26 cellular contexts compared by ENCODE assay signal in genomic region chr10:132303361-132304115, GRCh38. TPM values are rescaled to one million over a fixed set of nuclear protein-coding genes. Genes with fewer than 3 reads are reported as not detected.
DNase-seq lines count a peak whose midpoint lies in the region; ATAC-seq and TF ChIP-seq lines count a peak whose summit lies in the region.
"Had no signal": no experiment of that assay in that cellular context is flagged by ENCODE, and none has a peak within 500 bp of the region (broad histone marks: within the 10 kb centered on the region; RNA-seq: fewer than 3 reads in every experiment).

No MANE protein-coding gene starts in this region.

- no peaks in the 10 kb centered on the region for H3K36me3 ChIP-seq in upper lobe of right lung
- H3K36me3 ChIP-seq: colonic mucosa, left ventricle myocardium inferior had no signal

- no peak overlapping the region for H3K4me3 ChIP-seq in upper lobe of right lung
- H3K4me3 ChIP-seq: colonic mucosa, left ventricle myocardium inferior had no signal

- no peaks in the 10 kb centered on the region for H3K36me3 Mint-ChIP-seq in nephron (ENCODE audit: low read depth)
- H3K36me3 Mint-ChIP-seq: activated CD4-positive, alpha-beta memory T cell treated with anti-CD3 and anti-CD28 coated beads for 36 hours; activated naive CD4-positive, alpha-beta T cell treated with anti-CD3 and anti-CD28 coated beads, Interleukin-2, amount 50 U/mL, for 24 hours; stimulated activated memory B cell treated with anti-CD40 and anti-IgM and Interleukin-4, amounts not matched to agents 10 μg/mL and 1 μg/mL and 100 μg/mL, for 72 hours; type B pancreatic cell had no signal

- ATAC-seq in upper lobe of right lung (no peak), HG02973 (IDR thresholded peaks at IDR 0.05; ENCODE audit: unreplicated experiment) (no peak)
- ATAC-seq: activated CD4-positive, CD25-positive, alpha-beta regulatory T cell treated with anti-CD3 and anti-CD28 coated beads, Interleukin-2, amount 50 U/mL, for 24 hours; stimulated activated memory B cell treated with anti-CD40 and anti-IgM and Interleukin-4, amounts not matched to agents 10 μg/mL and 1 μg/mL and 100 μg/mL, for 72 hours had no signal

- H3K4me1 Mint-ChIP-seq in nephron = peaks cover 15% of the 10 kb centered on the region

- no peak overlapping the region for H3K27ac ChIP-seq in upper lobe of right lung
- H3K27ac ChIP-seq: colonic mucosa, left ventricle myocardium inferior, RWPE1 had no signal

- H3K27ac Mint-ChIP-seq in nephron = no peak overlapping the region
- H3K27ac Mint-ChIP-seq: activated CD4-positive, alpha-beta memory T cell treated with anti-CD3 and anti-CD28 coated beads for 36 hours; activated naive CD4-positive, alpha-beta T cell treated with anti-CD3 and anti-CD28 coated beads, Interleukin-2, amount 50 U/mL, for 24 hours; stimulated activated memory B cell treated with anti-CD40 and anti-IgM and Interleukin-4, amounts not matched to agents 10 μg/mL and 1 μg/mL and 100 μg/mL, for 72 hours; type B pancreatic cell had no signal

- no peak for TF ChIP-seq CTCF in nephron (IDR thresholded peaks at IDR 0.05; ENCODE audit: unreplicated experiment in 3 of 3)
- no peak for TF ChIP-seq CTCF in upper lobe of right lung (IDR thresholded peaks at IDR 0.05)

- no peaks in the 10 kb centered on the region for H3K9me3 ChIP-seq in upper lobe of right lung
- H3K9me3 ChIP-seq: colonic mucosa, left ventricle myocardium inferior had no signal

- H3K4me3 Mint-ChIP-seq in nephron = peak overlapping the region in 2 of 3 experiments; percentile 46 to 48
- H3K4me3 Mint-ChIP-seq: activated CD4-positive, alpha-beta memory T cell treated with anti-CD3 and anti-CD28 coated beads for 36 hours; activated naive CD4-positive, alpha-beta T cell treated with anti-CD3 and anti-CD28 coated beads, Interleukin-2, amount 50 U/mL, for 24 hours; stimulated activated memory B cell treated with anti-CD40 and anti-IgM and Interleukin-4, amounts not matched to agents 10 μg/mL and 1 μg/mL and 100 μg/mL, for 72 hours; type B pancreatic cell had no signal

- peaks cover 8% of the 10 kb centered on the region for H3K4me1 ChIP-seq in upper lobe of right lung

- peaks cover 12% of the 10 kb centered on the region for H3K9me3 Mint-ChIP-seq in nephron
- H3K9me3 Mint-ChIP-seq: activated CD4-positive, alpha-beta memory T cell treated with anti-CD3 and anti-CD28 coated beads for 36 hours; activated naive CD4-positive, alpha-beta T cell treated with anti-CD3 and anti-CD28 coated beads, Interleukin-2, amount 50 U/mL, for 24 hours; stimulated activated memory B cell treated with anti-CD40 and anti-IgM and Interleukin-4, amounts not matched to agents 10 μg/mL and 1 μg/mL and 100 μg/mL, for 72 hours; type B pancreatic cell had no signal

- no peaks in the 10 kb centered on the region for H3K27me3 ChIP-seq in upper lobe of right lung
- H3K27me3 ChIP-seq: colonic mucosa had no signal

- no peak for TF ChIP-seq POLR2A in erythroblast (IDR thresholded peaks at IDR 0.05; ENCODE audit: low read length)

- DNase-seq in activated T-cell treated with anti-CD3 and anti-CD28 coated beads, Interleukin-2, amount 50 U/mL, for 1 hour = peak; percentile 3
- DNase-seq in activated T-cell treated with anti-CD3 and anti-CD28 coated beads for 4 hours = no peak
- DNase-seq in SW480 (ENCODE audit: low spot score) = peak; percentile 20
- peak; percentile 34 for DNase-seq in upper lobe of right lung
- no peak for DNase-seq in erythroblast (lab: John Stamatoyannopoulos, UW)
- DNase-seq in NCI-H2196 (lab: John Stamatoyannopoulos, UW; ENCODE audit: unreplicated experiment) = no peak
- DNase-seq: activated CD4-positive, alpha-beta memory T cell treated with anti-CD3 and anti-CD28 coated beads for 36 hours; activated CD8-positive, alpha-beta memory T cell treated with anti-CD3 and anti-CD28 coated beads, Interleukin-2, amount 50 U/mL, for 4 hours; colonic mucosa; DND-41; GF-D8; HCEC 1CT; Kasumi-1; left ventricle myocardium inferior; NCI-H146; NCI-H2107; NCI-H446; substantia nigra; T-helper 1 cell had no signal

- H3K27me3 Mint-ChIP-seq in nephron (ENCODE audit: low read depth) = peaks cover 51% of the 10 kb centered on the region
- H3K27me3 Mint-ChIP-seq: activated CD4-positive, alpha-beta memory T cell treated with anti-CD3 and anti-CD28 coated beads for 36 hours; activated naive CD4-positive, alpha-beta T cell treated with anti-CD3 and anti-CD28 coated beads, Interleukin-2, amount 50 U/mL, for 24 hours had no signal

- intact Hi-C loops in upper lobe of right lung (cut with DNase I) = no loop called here

RNA-seq across cellular contexts. Expression of gene STK32C, which starts 4.2 kb away (rescaled TPM):
- 13.2 TPM for total RNA-seq in upper lobe of right lung

RNA-seq across cellular contexts. Expression of gene LRRC27, which starts 28.5 kb away (rescaled TPM):
- 6.3 TPM for total RNA-seq in upper lobe of right lung

Comparison
In these comparisons a context has a peak if more than half of its experiments do, and no peak if none do; other contexts are left out.
1. DNase-seq: peak in activated T-cell treated with anti-CD3 and anti-CD28 coated beads, Interleukin-2, amount 50 U/mL, for 1 hour (single experiment), SW480 (single experiment) and upper lobe of right lung (single experiment); none in activated T-cell treated with anti-CD3 and anti-CD28 coated beads for 4 hours (single experiment), erythroblast (0 of 2) and NCI-H2196 (single experiment).